9 cellular contexts compared by ENCODE assay signal in the genomic region with DNA sequence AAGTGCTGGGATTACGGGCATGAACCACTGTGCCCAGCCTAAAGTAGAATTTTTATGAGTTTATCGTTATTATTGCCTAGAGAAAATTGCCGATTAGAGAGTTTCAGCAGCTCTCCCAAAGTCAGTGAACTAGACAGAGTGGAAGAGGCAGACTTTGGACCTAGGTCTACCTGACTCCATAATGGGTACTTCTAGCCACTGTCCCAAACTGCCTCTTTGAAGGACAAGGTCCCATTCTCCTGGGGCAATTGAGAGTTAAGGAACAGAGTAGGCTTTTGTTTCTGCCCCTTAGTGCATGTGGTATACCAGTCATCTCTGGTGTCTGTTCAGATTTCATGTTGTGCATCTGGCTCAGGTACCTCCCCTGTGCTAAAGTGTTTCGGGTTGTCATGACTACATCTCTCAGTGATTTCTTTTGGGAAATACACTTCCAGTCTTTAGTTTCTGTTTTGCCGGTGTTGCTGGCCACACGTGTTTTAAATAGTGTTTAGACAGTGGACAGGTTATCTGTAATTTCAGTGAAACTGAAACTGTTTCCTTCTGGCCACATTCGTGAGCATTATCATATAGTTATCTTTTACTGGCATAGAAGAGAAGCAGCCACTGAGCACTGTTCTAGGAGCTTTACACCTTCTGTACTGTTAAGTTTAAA. TPM values are rescaled to one million over a fixed set of nuclear protein-coding genes. Genes with fewer than 3 reads are reported as not detected.
A peak's percentile ranks its signal among the peaks of the same experiment; 100 is the strongest.
DNase-seq lines count a peak whose midpoint lies in the region; ATAC-seq lines count a peak whose summit lies in the region.
"Had no signal": no experiment of that assay in that cellular context is flagged by ENCODE, and none has a peak within 500 bp of the region (broad histone marks: within the 10 kb centered on the region; RNA-seq: fewer than 3 reads in every experiment).

No MANE protein-coding gene starts in this region.

- no peaks in the 10 kb centered on the region for H3K36me3 Mint-ChIP-seq in activated T-helper 2 cell treated with anti-CD3 and anti-CD28 coated beads, Interferon-gamma antibody, Interleukin-2, Interleukin-4, amounts not matched to agents 10 μg/mL and 5 μg/mL and 100 μg/mL, durations not matched to agents 14 hours and 24 hours and 36 hours (ENCODE audit: low read depth)

- no peaks in the 10 kb centered on the region for H3K27me3 Mint-ChIP-seq in activated T-helper 2 cell treated with anti-CD3 and anti-CD28 coated beads, Interferon-gamma antibody, Interleukin-2, Interleukin-4, amounts not matched to agents 10 μg/mL and 5 μg/mL and 100 μg/mL, durations not matched to agents 14 hours and 24 hours and 36 hours (ENCODE audit: low read depth)

- no peak overlapping the region for H3K27ac Mint-ChIP-seq in activated T-helper 2 cell treated with anti-CD3 and anti-CD28 coated beads, Interferon-gamma antibody, Interleukin-2, Interleukin-4, amounts not matched to agents 10 μg/mL and 5 μg/mL and 100 μg/mL, durations not matched to agents 14 hours and 24 hours and 36 hours

- H3K4me1 Mint-ChIP-seq in activated T-helper 2 cell treated with anti-CD3 and anti-CD28 coated beads, Interferon-gamma antibody, Interleukin-2, Interleukin-4, amounts not matched to agents 10 μg/mL and 5 μg/mL and 100 μg/mL, durations not matched to agents 14 hours and 24 hours and 36 hours (ENCODE audit: low read depth), result peaks cover 6% of the 10 kb centered on the region

- intact Hi-C loops in Right ventricle myocardium superior (cut with DNase I), result no loop called here
- intact Hi-C loops in activated T-helper 2 cell treated with anti-CD3 and anti-CD28 coated beads, Interferon-gamma antibody, Interleukin-2, Interleukin-4, amounts not matched to agents 10 μg/mL and 5 μg/mL and 100 μg/mL, durations not matched to agents 14 hours and 24 hours and 36 hours (cut with micrococcal nuclease), result no loop called here

- ATAC-seq in GM18511 (IDR thresholded peaks at IDR 0.05; ENCODE audit: unreplicated experiment) (peak; percentile 95), GM21786 (IDR thresholded peaks at IDR 0.05; ENCODE audit: unreplicated experiment) (peak; percentile 98), Right ventricle myocardium superior (ENCODE audit: poor library complexity) (no peak)

- no peaks in the 10 kb centered on the region for H3K9me3 Mint-ChIP-seq in activated T-helper 2 cell treated with anti-CD3 and anti-CD28 coated beads, Interferon-gamma antibody, Interleukin-2, Interleukin-4, amounts not matched to agents 10 μg/mL and 5 μg/mL and 100 μg/mL, durations not matched to agents 14 hours and 24 hours and 36 hours

- no peak overlapping the region for H3K4me3 Mint-ChIP-seq in activated T-helper 2 cell treated with anti-CD3 and anti-CD28 coated beads, Interferon-gamma antibody, Interleukin-2, Interleukin-4, amounts not matched to agents 10 μg/mL and 5 μg/mL and 100 μg/mL, durations not matched to agents 14 hours and 24 hours and 36 hours (ENCODE audit: low read depth)

- DNase-seq in M059J (ENCODE audit: low read depth) (peak; percentile 75), iris pigment epithelial cell (ENCODE audit: low read depth) (peak; percentile 20), Right ventricle myocardium superior (no peak), activated T-cell treated with anti-CD3 and anti-CD28 coated beads for 4 hours (no peak), 8988T (no peak)
- DNase-seq in activated T-helper 2 cell treated with anti-CD3 and anti-CD28 coated beads, Interferon-gamma antibody, Interleukin-2, Interleukin-4, amounts not matched to agents 10 μg/mL and 5 μg/mL and 100 μg/mL, durations not matched to agents 14 hours and 24 hours and 36 hours (ENCODE audit: low spot score), result no peak

RNA-seq across cellular contexts. Expression of a gene that starts 4.7 kb away (rescaled TPM):
- total RNA-seq in M059J (2014; rRNA removed; shearing (Covaris generic)), result not detected in 2 replicates
- total RNA-seq in Right ventricle myocardium superior, result 0.43 TPM
- 0.07 TPM in 1 of 2 replicates, not detected in the other for total RNA-seq in activated T-helper 2 cell treated with anti-CD3 and anti-CD28 coated beads, Interferon-gamma antibody, Interleukin-2, Interleukin-4, amounts not matched to agents 10 μg/mL and 5 μg/mL and 100 μg/mL, durations not matched to agents 14 hours and 24 hours and 36 hours

RNA-seq across cellular contexts. Expression of a gene that starts 52.5 kb away (rescaled TPM):
- not detected in 2 replicates for total RNA-seq in M059J (2014; rRNA removed; shearing (Covaris generic))
- 27.0 TPM for total RNA-seq in Right ventricle myocardium superior
- not detected in 2 replicates for total RNA-seq in activated T-helper 2 cell treated with anti-CD3 and anti-CD28 coated beads, Interferon-gamma antibody, Interleukin-2, Interleukin-4, amounts not matched to agents 10 μg/mL and 5 μg/mL and 100 μg/mL, durations not matched to agents 14 hours and 24 hours and 36 hours
- total RNA-seq: LHCN-M2 had no signal

Comparison
In these comparisons a context has a peak if more than half of its experiments do, and no peak if none do; other contexts are left out.
1. DNase-seq: peak in M059J (single experiment) and iris pigment epithelial cell (single experiment); none in Right ventricle myocardium superior (single experiment), activated T-cell treated with anti-CD3 and anti-CD28 coated beads for 4 hours (single experiment), 8988T (single experiment) and activated T-helper 2 cell treated with anti-CD3 and anti-CD28 coated beads, Interferon-gamma antibody, Interleukin-2, Interleukin-4, amounts not matched to agents 10 μg/mL and 5 μg/mL and 100 μg/mL, durations not matched to agents 14 hours and 24 hours and 36 hours (single experiment).
2. RNA of a gene that starts 52.5 kb away (total RNA-seq): 27.0 TPM in Right ventricle myocardium superior (single experiment); not detected in M059J and not detected in activated T-helper 2 cell treated with anti-CD3 and anti-CD28 coated beads, Interferon-gamma antibody, Interleukin-2, Interleukin-4, amounts not matched to agents 10 μg/mL and 5 μg/mL and 100 μg/mL, durations not matched to agents 14 hours and 24 hours and 36 hours; every median in the first group is over 10 times any median in the second.